In the genomic region with DNA sequence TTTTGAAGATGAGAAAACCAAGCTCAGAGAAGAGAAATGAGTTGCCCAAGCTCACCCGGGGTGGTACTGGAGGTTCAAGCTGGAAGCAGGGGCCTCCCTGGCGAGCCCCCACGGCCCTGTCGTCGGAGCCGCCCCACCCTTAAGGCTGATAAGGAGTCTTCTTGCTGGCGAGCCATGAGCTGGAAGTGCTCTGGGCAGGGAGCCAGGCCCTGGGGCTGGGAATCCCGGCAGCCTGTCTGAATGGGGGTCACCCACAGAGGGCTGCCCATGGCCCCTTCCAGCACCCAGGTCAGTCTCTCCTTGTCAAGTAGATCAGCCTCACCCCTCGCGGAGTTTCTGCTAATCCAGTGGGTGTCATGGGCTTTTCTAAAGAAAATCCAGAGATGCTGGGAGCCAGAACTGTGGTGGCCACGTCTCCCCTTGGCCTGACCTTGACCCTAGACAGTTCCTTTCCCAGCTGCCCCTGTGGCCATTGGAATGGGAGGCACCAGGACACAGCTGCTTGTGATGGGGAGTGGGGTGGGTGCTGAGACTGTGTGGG, we compare ENCODE assay signal across 11 cellular contexts. TPM values are rescaled to one million over a fixed set of nuclear protein-coding genes. Genes with fewer than 3 reads are reported as not detected.
DNase-seq lines count a peak whose midpoint lies in the region; ATAC-seq and TF ChIP-seq lines count a peak whose summit lies in the region.
"Had no signal": no experiment of that assay in that cellular context is flagged by ENCODE, and none has a peak within 500 bp of the region (broad histone marks: within the 10 kb centered on the region; RNA-seq: fewer than 3 reads in every experiment).

No MANE protein-coding gene starts in this region.

- no peak for ATAC-seq in activated T-helper 17 cell treated with anti-CD3 and anti-CD28 coated beads, Interleukin-2, amount 50 U/mL, for 72 hours (replicated peaks)
- ATAC-seq in left lung: no peak
- no peak for ATAC-seq in HG02588 (IDR thresholded peaks at IDR 0.05; ENCODE audit: unreplicated experiment)
- no peak for ATAC-seq in HG02571 (IDR thresholded peaks at IDR 0.05; ENCODE audit: unreplicated experiment)

- TF ChIP-seq CTCF in MCF 10A (IDR thresholded peaks at IDR 0.05; ENCODE audit: unreplicated experiment) (no peak), breast epithelium (IDR thresholded peaks at IDR 0.05) (no peak), left lung (IDR thresholded peaks at IDR 0.05) (no peak), vagina (IDR thresholded peaks at IDR 0.05) (no peak)

- peak overlapping the region in 1 of 2 donors; percentile 12 for H3K27ac ChIP-seq in breast epithelium
- H3K27ac ChIP-seq in left lung: peak overlapping the region; percentile 39 to 91
- H3K27ac ChIP-seq in vagina: peak overlapping the region; percentile 6

- H3K9me3 Mint-ChIP-seq in MCF 10A (ENCODE audit: unreplicated experiment): no peaks in the 10 kb centered on the region
- H3K9me3 Mint-ChIP-seq in activated T-helper 17 cell treated with anti-CD3 and anti-CD28 coated beads, Interleukin-2, amount 50 U/mL, for 72 hours: no peaks in the 10 kb centered on the region
- no peaks in the 10 kb centered on the region for H3K9me3 Mint-ChIP-seq in activated naive CD4-positive, alpha-beta T cell treated with anti-CD3 and anti-CD28 coated beads for 36 hours
- H3K9me3 Mint-ChIP-seq: brain; CD4-positive, alpha-beta memory T cell had no signal

- no peaks in the 10 kb centered on the region for H3K4me1 Mint-ChIP-seq in MCF 10A (ENCODE audit: insufficient read depth, unreplicated experiment)
- peaks cover 5% of the 10 kb centered on the region for H3K4me1 Mint-ChIP-seq in activated T-helper 17 cell treated with anti-CD3 and anti-CD28 coated beads, Interleukin-2, amount 50 U/mL, for 72 hours
- peaks cover 31% of the 10 kb centered on the region for H3K4me1 Mint-ChIP-seq in activated naive CD4-positive, alpha-beta T cell treated with anti-CD3 and anti-CD28 coated beads for 36 hours (ENCODE audit: low read depth)

- H3K36me3 ChIP-seq in breast epithelium: no peaks in the 10 kb centered on the region
- H3K36me3 ChIP-seq in left lung: no peaks in the 10 kb centered on the region
- no peaks in the 10 kb centered on the region for H3K36me3 ChIP-seq in vagina

- DNase-seq in MCF 10A (ENCODE audit: unreplicated experiment) (peak; percentile 10), breast epithelium (ENCODE audit: low spot score in 2 of 2) (no peak), left lung (peak in 1 of 2 donors; percentile 86), vagina (ENCODE audit: extremely low spot score in 2 of 2) (no peak)
- DNase-seq in activated naive CD4-positive, alpha-beta T cell treated with anti-CD3 and anti-CD28 coated beads for 36 hours: no peak
- DNase-seq: NCI-H1417 treated with DMSO at 0.1 percent for 48 hours had no signal

- no peaks in the 10 kb centered on the region for H3K27me3 Mint-ChIP-seq in MCF 10A (ENCODE audit: insufficient read depth, unreplicated experiment)
- no peaks in the 10 kb centered on the region for H3K27me3 Mint-ChIP-seq in activated T-helper 17 cell treated with anti-CD3 and anti-CD28 coated beads, Interleukin-2, amount 50 U/mL, for 72 hours
- no peaks in the 10 kb centered on the region for H3K27me3 Mint-ChIP-seq in activated naive CD4-positive, alpha-beta T cell treated with anti-CD3 and anti-CD28 coated beads for 36 hours (ENCODE audit: low read depth)
- H3K27me3 Mint-ChIP-seq: CD4-positive, alpha-beta memory T cell had no signal

- CTCF ChIA-PET in MCF 10A (lab: Yijun Ruan, JAX): interaction anchor here (1.3 kb wide), 1 partner anchor 155 kb away, joined by 4 read pairs; no protein-coding TSS in a partner anchor
- CTCF ChIA-PET in activated naive CD4-positive, alpha-beta T cell treated with anti-CD3 and anti-CD28 coated beads for 36 hours (lab: Charles Lee): interaction anchor here (1.0 to 1.6 kb wide), 3 partner anchors 34 to 88 kb away, joined by 3 to 6 read pairs (median 6); no protein-coding TSS in a partner anchor

- no TSS peak for BruUV-seq in MCF 10A (replicated peaks; lab: Mats Ljungman, UMichigan)

- no peak for TF ChIP-seq POLR2A in breast epithelium (IDR thresholded peaks at IDR 0.05)
- TF ChIP-seq POLR2A in vagina (IDR thresholded peaks at IDR 0.05): no peak

- intact Hi-C loops in MCF 10A (cut with micrococcal nuclease): no loop called here
- intact Hi-C loops in breast epithelium (cut with DNase I; ENCODE audit: low total_unique reads): no loop called here
- intact Hi-C loops in left lung (cut with DNase I): loop anchor here in 1 of 2 donors (10.0 kb wide), 1 partner anchor 87 kb away; no protein-coding TSS in a partner anchor
- intact Hi-C loops in vagina (cut with DNase I): no loop called here
- intact Hi-C loops in activated naive CD4-positive, alpha-beta T cell treated with anti-CD3 and anti-CD28 coated beads for 36 hours (cut with micrococcal nuclease): loop anchor here (10.0 kb wide), 1 partner anchor 497 kb away; no protein-coding TSS in a partner anchor

- H3K4me3 ChIP-seq in breast epithelium (no peak overlapping the region), left lung (peak overlapping the region in 1 of 2 donors; percentile 37), vagina (no peak overlapping the region)

- POLR2A ChIA-PET in MCF 10A (lab: Yijun Ruan, JAX): no interaction called here

- no peaks in the 10 kb centered on the region for H3K4me1 ChIP-seq in breast epithelium
- H3K4me1 ChIP-seq in left lung: peaks cover 9 to 46% of the 10 kb centered on the region in 2 donors
- H3K4me1 ChIP-seq in vagina: peaks cover 22% of the 10 kb centered on the region

- H3K4me3 Mint-ChIP-seq in MCF 10A (ENCODE audit: unreplicated experiment): no peak overlapping the region
- no peak overlapping the region for H3K4me3 Mint-ChIP-seq in activated T-helper 17 cell treated with anti-CD3 and anti-CD28 coated beads, Interleukin-2, amount 50 U/mL, for 72 hours
- no peak overlapping the region for H3K4me3 Mint-ChIP-seq in activated naive CD4-positive, alpha-beta T cell treated with anti-CD3 and anti-CD28 coated beads for 36 hours
- H3K4me3 Mint-ChIP-seq: brain had no signal

- H3K9me3 ChIP-seq in breast epithelium (no peaks in the 10 kb centered on the region), left lung (no peaks in the 10 kb centered on the region), vagina (no peaks in the 10 kb centered on the region)

- H3K27me3 ChIP-seq in breast epithelium: no peaks in the 10 kb centered on the region
- H3K27me3 ChIP-seq in left lung: no peaks in the 10 kb centered on the region
- no peaks in the 10 kb centered on the region for H3K27me3 ChIP-seq in vagina

- H3K27ac Mint-ChIP-seq in MCF 10A (ENCODE audit: low read depth, unreplicated experiment): no peak overlapping the region
- peak overlapping the region; percentile 66 for H3K27ac Mint-ChIP-seq in activated T-helper 17 cell treated with anti-CD3 and anti-CD28 coated beads, Interleukin-2, amount 50 U/mL, for 72 hours
- H3K27ac Mint-ChIP-seq in activated naive CD4-positive, alpha-beta T cell treated with anti-CD3 and anti-CD28 coated beads for 36 hours: no peak overlapping the region
- H3K27ac Mint-ChIP-seq: brain had no signal

- H3K36me3 Mint-ChIP-seq in MCF 10A (ENCODE audit: insufficient read depth, unreplicated experiment): no peaks in the 10 kb centered on the region
- no peaks in the 10 kb centered on the region for H3K36me3 Mint-ChIP-seq in activated T-helper 17 cell treated with anti-CD3 and anti-CD28 coated beads, Interleukin-2, amount 50 U/mL, for 72 hours (ENCODE audit: low read depth)
- H3K36me3 Mint-ChIP-seq in activated naive CD4-positive, alpha-beta T cell treated with anti-CD3 and anti-CD28 coated beads for 36 hours (ENCODE audit: low read depth): no peaks in the 10 kb centered on the region
- H3K36me3 Mint-ChIP-seq: brain; CD4-positive, alpha-beta memory T cell had no signal

RNA-seq across cellular contexts. Expression of gene P2RX1, which starts 1.2 kb away (rescaled TPM):
- total RNA-seq in MCF 10A (2022) (not detected in 2 replicates), breast epithelium (1 to 10 TPM; 1.2 to 3.5 (median 2.0) TPM), left lung (10 to 100 TPM in 1 of 2 donors, 1 to 10 TPM in 1; 3.9 to 12.1 TPM), vagina (4.2 TPM)
- total RNA-seq in activated T-helper 17 cell treated with anti-CD3 and anti-CD28 coated beads, Interleukin-2, amount 50 U/mL, for 72 hours: 1 to 10 TPM in 1 of 2 donors, not detected in 1; 1.6 TPM
- total RNA-seq in activated naive CD4-positive, alpha-beta T cell treated with anti-CD3 and anti-CD28 coated beads for 36 hours: under 1 TPM; 0.10 to 0.17 TPM
- total RNA-seq: CD4-positive, alpha-beta memory T cell had no signal

RNA-seq across cellular contexts. Expression of gene CAMKK1, which starts 24.6 kb away (rescaled TPM):
- 3.8 and 4.3 TPM in 2 replicates for total RNA-seq in MCF 10A (2022)
- total RNA-seq in breast epithelium: 1 to 10 TPM; 3.0 to 7.8 (median 6.9) TPM
- total RNA-seq in activated T-helper 17 cell treated with anti-CD3 and anti-CD28 coated beads, Interleukin-2, amount 50 U/mL, for 72 hours: 1 to 10 TPM; 4.0 to 4.9 TPM
- total RNA-seq in left lung: 10 to 100 TPM in 1 of 2 donors, 1 to 10 TPM in 1; 3.9 to 13.4 TPM
- total RNA-seq in vagina: 12.0 TPM
- 1 to 10 TPM; 2.4 to 2.7 TPM for total RNA-seq in activated naive CD4-positive, alpha-beta T cell treated with anti-CD3 and anti-CD28 coated beads for 36 hours

RNA-seq across cellular contexts. Expression of gene ATP2A3, which starts 46.8 kb away (rescaled TPM):
- total RNA-seq in MCF 10A (2022) (not detected in 2 replicates), breast epithelium (10 to 100 TPM in 1 of 3 donors, 1 to 10 TPM in 2; 2.6 to 15.1 (median 9.8) TPM), left lung (10 to 100 TPM; 12.7 to 53.5 TPM), vagina (15.5 TPM)
- 100 to 1,000 TPM in 1 of 2 donors, 10 to 100 TPM in 1; 81.5 to 153 TPM for total RNA-seq in activated T-helper 17 cell treated with anti-CD3 and anti-CD28 coated beads, Interleukin-2, amount 50 U/mL, for 72 hours
- total RNA-seq in activated naive CD4-positive, alpha-beta T cell treated with anti-CD3 and anti-CD28 coated beads for 36 hours: 10 to 100 TPM; 75.5 to 76.4 TPM
